Comparison of ENCODE assay signal across 9 cellular contexts in the genomic region with DNA sequence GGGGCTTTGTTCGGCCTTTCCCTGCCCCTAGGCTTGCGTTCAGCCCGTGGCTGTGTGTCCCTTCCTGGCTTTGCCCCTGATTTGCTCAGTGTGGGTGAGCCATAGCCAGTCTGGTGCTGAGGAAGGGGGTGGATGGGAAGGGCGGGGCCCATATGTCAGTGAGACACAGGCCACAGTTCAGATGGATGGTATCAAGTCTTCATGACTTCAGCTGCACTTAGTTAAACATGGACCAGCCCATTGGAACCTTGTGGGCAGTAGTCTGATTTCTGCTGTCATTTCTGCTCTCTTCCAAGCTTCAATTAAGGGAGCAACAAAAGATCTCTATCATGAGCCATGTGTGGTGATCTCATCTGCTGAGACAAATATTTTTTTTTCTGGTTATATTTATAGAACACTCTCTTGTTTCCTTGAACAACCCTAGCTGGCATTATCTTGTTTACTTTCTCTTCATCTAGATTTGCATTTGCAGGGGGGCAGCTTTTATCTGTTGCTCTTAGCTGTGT. TPM values are rescaled to one million over a fixed set of nuclear protein-coding genes. Genes with fewer than 3 reads are reported as not detected.
DNase-seq lines count a peak whose midpoint lies in the region; ATAC-seq, FAIRE-seq and TF ChIP-seq lines count a peak whose summit lies in the region.
"Had no signal": no experiment of that assay in that cellular context is flagged by ENCODE, and none has a peak within 500 bp of the region (broad histone marks: within the 10 kb centered on the region; RNA-seq: fewer than 3 reads in every experiment).

No MANE protein-coding gene starts in this region.

- ATAC-seq in K562 (peak; percentile 72), HepG2 (peak; percentile 90), T-cell (replicated peaks in 1 of 4) (no peak)

- H3K9me3 Mint-ChIP-seq in nephron progenitor cell: peaks cover 16% of the 10 kb centered on the region
- no peaks in the 10 kb centered on the region for H3K9me3 Mint-ChIP-seq in activated T-cell treated with anti-CD3 and anti-CD28 coated beads, Interleukin-2, amount 50 U/mL, for 24 hours
- no peaks in the 10 kb centered on the region for H3K9me3 Mint-ChIP-seq in T-cell

- H3K27ac Mint-ChIP-seq in nephron progenitor cell (no peak overlapping the region), T-cell (peak overlapping the region in 1 of 2 donors; percentile 28)
- no peak overlapping the region for H3K27ac Mint-ChIP-seq in activated T-cell treated with anti-CD3 and anti-CD28 coated beads, Interleukin-2, amount 50 U/mL, for 24 hours

- intact Hi-C loops in K562 (cut with micrococcal nuclease) (no loop called here), HepG2 (cut with micrococcal nuclease; ENCODE audit: unreplicated experiment) (no loop called here)

- no peaks in the 10 kb centered on the region for H3K9me1 ChIP-seq in K562 (ENCODE audit: control insufficient read depth, insufficient read depth, low read length)

- 10% methylated on average over 4 of the region's 4 CpGs for WGBS in K562 (ENCODE audit: insufficient coverage, low coverage, missing lambda C conversion rate)
- 0% methylated on average over 4 of the region's 4 CpGs for WGBS in HepG2 (ENCODE audit: low lambda C conversion rate)
- WGBS in urinary bladder: 53% methylated on average over 4 of the region's 4 CpGs

- no peak for TF ChIP-seq POLR2A in K562 (conservative IDR thresholded peaks at IDR 0.05)
- no peak for TF ChIP-seq POLR2A in HepG2 (IDR thresholded peaks at IDR 0.05; ENCODE audit: insufficient read depth in 1 of 2, low read depth in 2 of 2, low read length in 2 of 2)

- no peaks in the 10 kb centered on the region for H3K27me3 ChIP-seq in KMS-11 (ENCODE audit: insufficient read depth, low read depth)
- H3K27me3 ChIP-seq in K562 (ENCODE audit: control insufficient read depth in 2 of 2, insufficient read depth in 2 of 2, low read length in 2 of 2): peaks cover 12 to 15% of the 10 kb centered on the region in 2 experiments; a peak in 4 of 5 replicates
- no peaks in the 10 kb centered on the region for H3K27me3 ChIP-seq in HepG2 (ENCODE audit: control insufficient read depth in 1 of 2, insufficient read depth in 2 of 2, low read length in 2 of 2)

- H3K4me3 Mint-ChIP-seq in nephron progenitor cell: no peak overlapping the region
- no peak overlapping the region for H3K4me3 Mint-ChIP-seq in activated T-cell treated with anti-CD3 and anti-CD28 coated beads, Interleukin-2, amount 50 U/mL, for 24 hours
- H3K4me3 Mint-ChIP-seq in T-cell: no peak overlapping the region

- H3K36me3 Mint-ChIP-seq in nephron progenitor cell (ENCODE audit: low read depth) (no peaks in the 10 kb centered on the region), T-cell (no peaks in the 10 kb centered on the region)
- H3K36me3 Mint-ChIP-seq in activated T-cell treated with anti-CD3 and anti-CD28 coated beads, Interleukin-2, amount 50 U/mL, for 24 hours (ENCODE audit: low read depth): no peaks in the 10 kb centered on the region

- H3K4me1 ChIP-seq in KMS-11 (ENCODE audit: low read depth, poor library complexity, severe bottlenecking) (peaks cover 73% of the 10 kb centered on the region), K562 (replicated peaks in 1 of 2; ENCODE audit: control insufficient read depth in 2 of 2, insufficient read depth in 2 of 2, low read length in 2 of 2) (peaks cover 11 to 16% of the 10 kb centered on the region in 2 experiments; a peak in 4 of 5 replicates), HepG2 (ENCODE audit: insufficient read depth, low read length) (peaks cover 72% of the 10 kb centered on the region), urinary bladder (ENCODE audit: insufficient read depth) (no peaks in the 10 kb centered on the region)

- H3K9me3 ChIP-seq in K562 (replicated peaks; ENCODE audit: control insufficient read depth, insufficient read depth, low read depth, low read length) (no peaks in the 10 kb centered on the region), HepG2 (ENCODE audit: low read length) (no peaks in the 10 kb centered on the region)

- in situ Hi-C loops in K562 (cut with MboI) (no loop called here), HepG2 (cut with HindIII; ENCODE audit: extremely low pct_ligation_motif_present, low pct_unique_long_range_greater_than_20kb) (no loop called here)

- TF ChIP-seq EP300 in K562 (IDR thresholded peaks at IDR 0.05; ENCODE audit: low read length) (no peak), HepG2 (IDR thresholded peaks at IDR 0.05; ENCODE audit: low read depth in 2 of 2, low read length in 2 of 2) (no peak), HepG2 (CRISPR knock-in tag; IDR thresholded peaks at IDR 0.05; ENCODE audit: borderline replicate concordance) (no peak)

- peaks cover 19% of the 10 kb centered on the region for H3K4me1 Mint-ChIP-seq in nephron progenitor cell
- peaks cover 4% of the 10 kb centered on the region for H3K4me1 Mint-ChIP-seq in activated T-cell treated with anti-CD3 and anti-CD28 coated beads, Interleukin-2, amount 50 U/mL, for 24 hours (ENCODE audit: low read depth)
- H3K4me1 Mint-ChIP-seq in T-cell: peaks cover 0 to 5% (median 0%) of the 10 kb centered on the region in 3 donors

- DNase-seq in COLO668 (lab: John Stamatoyannopoulos, UW; ENCODE audit: unreplicated experiment) (peak; percentile 67), K562 (ENCODE audit: extremely low read depth in 1 of 4, low spot score in 3 of 4) (peak in 2 of 4 experiments; percentile 31 to 45), HepG2 (ENCODE audit: low spot score) (peak; percentile 77), nephron progenitor cell (no peak), T-cell (no peak)
- no peak for DNase-seq in activated T-cell treated with anti-CD3 and anti-CD28 coated beads, Interleukin-2, amount 50 U/mL, for 24 hours

- peak overlapping the region; percentile 96 for H3K4me2 ChIP-seq in KMS-11
- H3K4me2 ChIP-seq in K562 (ENCODE audit: insufficient read depth, low read length): peak overlapping the region; percentile 9; the same call in 1 of the 2 replicates
- H3K4me2 ChIP-seq in HepG2 (ENCODE audit: low read depth, low read length): peak overlapping the region; percentile 70

- no peak for TF ChIP-seq RAD21 in K562 (CRISPR knock-in tag; conservative IDR thresholded peaks at IDR 0.05 in 1 of 2, IDR thresholded peaks at IDR 0.05 in 1 of 2)
- TF ChIP-seq RAD21 in HepG2 (CRISPR knock-in tag; IDR thresholded peaks at IDR 0.05): no peak

- H3K4me3 ChIP-seq in KMS-11 (IDR thresholded peaks at IDR 0.05; ENCODE audit: insufficient read depth, low read depth, low read length): no peak overlapping the region
- H3K4me3 ChIP-seq in K562: no peak overlapping the region
- peak overlapping the region in 1 of 3 experiments; percentile 54; a peak in 2 of 6 replicates for H3K4me3 ChIP-seq in HepG2 (replicated peaks in 1 of 3; ENCODE audit: insufficient read depth in 1 of 3, low read depth in 2 of 3, low read length in 3 of 3)
- no peak overlapping the region for H3K4me3 ChIP-seq in urinary bladder (ENCODE audit: low read depth, low read length)

- peak overlapping the region; percentile 45 for H2AFZ ChIP-seq in KMS-11 (ENCODE audit: low read depth)
- peak overlapping the region; percentile 2; the same call in 1 of the 2 replicates for H2AFZ ChIP-seq in K562 (ENCODE audit: low read depth, low read length)
- H2AFZ ChIP-seq in HepG2 (ENCODE audit: low read length): no peak overlapping the region

- BruUV-seq in K562 (replicated peaks; lab: Mats Ljungman, UMichigan) (no TSS peak), HepG2 (replicated peaks; lab: Mats Ljungman, UMichigan) (no TSS peak)

- CTCF ChIA-PET in K562 (lab: Yijun Ruan, JAX; ENCODE audit: low intra/inter-chr PET ratio): no interaction called here
- CTCF ChIA-PET in HepG2 (lab: Yijun Ruan, JAX; ENCODE audit: low intra/inter-chr PET ratio, low total read pairs): no interaction called here
- CTCF ChIA-PET in T-cell (lab: Charles Lee): interaction anchor here in 1 of 2 donors (0.6 kb wide), 1 partner anchor 137 kb away, joined by 3 read pairs; no protein-coding TSS in a partner anchor

- H3K27ac ChIP-seq in KMS-11 (peak overlapping the region; percentile 85), K562 (ENCODE audit: extremely low read depth, low read depth, low read length) (no peak overlapping the region), HepG2 (ENCODE audit: extremely low read length, insufficient read depth, low read length) (peak overlapping the region; percentile 6), urinary bladder (ENCODE audit: low read depth) (peak overlapping the region; percentile 79)

- H4K20me1 ChIP-seq in KMS-11 (ENCODE audit: insufficient read depth) (no peaks in the 10 kb centered on the region), K562 (replicated peaks; ENCODE audit: control insufficient read depth, insufficient read depth, low read length) (no peaks in the 10 kb centered on the region), HepG2 (ENCODE audit: insufficient read depth, low read length) (no peaks in the 10 kb centered on the region)

- peak overlapping the region; percentile 49; the same call in 1 of the 2 replicates for H3K9ac ChIP-seq in KMS-11
- peak overlapping the region in 1 of 2 experiments; percentile 57; a peak in 1 of 4 replicates for H3K9ac ChIP-seq in K562 (ENCODE audit: insufficient read depth in 1 of 2, low read depth in 2 of 2, low read length in 2 of 2)
- H3K9ac ChIP-seq in HepG2 (ENCODE audit: insufficient read depth, low read depth, low read length): peak overlapping the region; percentile 44

- H3K36me3 ChIP-seq in KMS-11 (ENCODE audit: insufficient read depth): no peaks in the 10 kb centered on the region
- no peaks in the 10 kb centered on the region for H3K36me3 ChIP-seq in K562 (ENCODE audit: control insufficient read depth, insufficient read depth, low read length)
- H3K36me3 ChIP-seq in HepG2 (replicated peaks in 1 of 2; ENCODE audit: control insufficient read depth in 1 of 2, insufficient read depth in 2 of 2, low read length in 2 of 2): no peaks in the 10 kb centered on the region
- H3K36me3 ChIP-seq in urinary bladder (ENCODE audit: insufficient read depth): no peaks in the 10 kb centered on the region

- peak; percentile 44 for FAIRE-seq in K562 (lab: Jason Lieb, UNC)
- FAIRE-seq in HepG2 (lab: Jason Lieb, UNC): peak; percentile 90
- FAIRE-seq: endometrium had no signal

- TF ChIP-seq CTCF in KMS-11 (conservative IDR thresholded peaks at IDR 0.05; ENCODE audit: low read depth, low read length) (no peak), K562 (IDR thresholded peaks at IDR 0.05 in 2 of 3, conservative IDR thresholded peaks at IDR 0.05 in 1 of 3; ENCODE audit: insufficient read depth in 2 of 3, low read depth in 1 of 3, low read length in 3 of 3) (no peak), HepG2 (CRISPR knock-in tag; IDR thresholded peaks at IDR 0.05) (no peak), nephron progenitor cell (IDR thresholded peaks at IDR 0.05) (no peak)

- POLR2A ChIA-PET in K562 (lab: Yijun Ruan, JAX): interaction anchor here (0.5 to 1.8 kb wide), 9 partner anchors 12 to 1391 kb away, joined by 3 to 11 read pairs (median 3); a partner anchor contains a TSS
- POLR2A ChIA-PET in HepG2 (lab: Yijun Ruan, JAX): interaction anchor here (0.8 to 3.2 kb wide), 9 partner anchors 9 to 417 kb away, joined by 3 to 42 read pairs (median 6); a partner anchor contains a TSS
- POLR2A ChIA-PET in T-cell (lab: Charles Lee): no interaction called here

- H3K27me3 Mint-ChIP-seq in nephron progenitor cell (ENCODE audit: low read depth, poor library complexity): peaks cover 25% of the 10 kb centered on the region
- H3K27me3 Mint-ChIP-seq in activated T-cell treated with anti-CD3 and anti-CD28 coated beads, Interleukin-2, amount 50 U/mL, for 24 hours: peaks cover 2% of the 10 kb centered on the region
- peaks cover 2 to 5% of the 10 kb centered on the region in 2 donors for H3K27me3 Mint-ChIP-seq in T-cell

- H3K79me2 ChIP-seq in KMS-11 (ENCODE audit: insufficient read depth, low read depth) (no peaks in the 10 kb centered on the region), K562 (ENCODE audit: control insufficient read depth, insufficient read depth, low read length) (no peaks in the 10 kb centered on the region), HepG2 (ENCODE audit: insufficient read depth, low read length) (no peaks in the 10 kb centered on the region)

RNA-seq across cellular contexts. Expression of a gene that starts 21.6 kb away (rescaled TPM):
- total RNA-seq in K562 (2011; cell fraction: chromatin; rRNA removed; ENCODE audit: low replicate concordance): 19.0 and 32.2 TPM in 2 replicates
- total RNA-seq in K562 (2011; cell fraction: nucleolus; rRNA removed): 21.4 and 24.3 TPM in 2 replicates
- 22.4 and 37.3 TPM in 2 replicates for total RNA-seq in K562 (2011; cell fraction: nucleoplasm; rRNA removed)
- 17.4 and 23.3 TPM in 2 replicates for total RNA-seq in K562 (2014; rRNA removed)
- total RNA-seq in K562 (2014; rRNA removed; fragmentation: Illumina TruSeq; extraction: Trizol): 14.4 and 15.6 TPM in 2 replicates
- total RNA-seq in K562 (2015; rRNA removed; fragmentation: Illumina TruSeq; extraction: Trizol): 12.6 and 13.3 TPM in 2 replicates
- 35.8 and 39.6 TPM in 2 replicates for total RNA-seq in K562 (2021)
- polyA plus RNA-seq in K562 (2011; rRNA removed): 19.0 and 21.9 TPM in 2 replicates
- 21.6 and 31.5 TPM in 2 replicates for polyA plus RNA-seq in K562 (2011; cell fraction: cytosol; rRNA removed)
- 17.8 and 23.4 TPM in 2 replicates for polyA plus RNA-seq in K562 (2011; cell fraction: nucleus; rRNA removed)
- polyA plus RNA-seq in K562 (2012): 18.4 and 21.4 TPM in 2 replicates
- polyA plus RNA-seq in K562 (2014; fragmentation: Illumina TruSeq; extraction: Trizol): 20.5 and 21.0 TPM in 2 replicates
- polyA plus RNA-seq in K562 (2014; fragmentation: Nextera tagmentation; extraction: Ambion mirVana): under 1 TPM; 0.35 to 0.72 TPM
- 19.5 and 23.1 TPM in 2 replicates for polyA plus RNA-seq in K562 (2014; rRNA removed)
- polyA minus RNA-seq in K562 (2011; rRNA and poly(A)+ RNA removed): 14.3 and 21.6 TPM in 2 replicates
- polyA minus RNA-seq in K562 (2011; cell fraction: cytosol; rRNA and poly(A)+ RNA removed): 12.3 and 19.2 TPM in 2 replicates
- polyA minus RNA-seq in K562 (2011; cell fraction: nucleus; rRNA and poly(A)+ RNA removed): 8.6 and 12.6 TPM in 2 replicates
- 25.1 and 30.6 TPM in 2 replicates for total RNA-seq in HepG2 (2016; rRNA removed; fragmentation: Illumina TruSeq; extraction: Trizol)
- 3.6 and 6.1 TPM in 2 replicates for total RNA-seq in HepG2 (2016; cell fraction: cytosol; rRNA removed; fragmentation: Illumina TruSeq; extraction: Trizol; ENCODE audit: low read depth)
- 26.6 and 27.5 TPM in 2 replicates for total RNA-seq in HepG2 (2016; cell fraction: insoluble cytoplasmic fraction; rRNA removed; fragmentation: Illumina TruSeq; extraction: Trizol)
- 23.5 and 27.1 TPM in 2 replicates for total RNA-seq in HepG2 (2016; cell fraction: membrane; rRNA removed; fragmentation: Illumina TruSeq; extraction: Trizol)
- 13.8 and 17.8 TPM in 2 replicates for total RNA-seq in HepG2 (2016; cell fraction: nucleus; rRNA removed; fragmentation: Illumina TruSeq; extraction: Trizol)
- polyA plus RNA-seq in HepG2 (2011; rRNA removed): 10.6 and 15.4 TPM in 2 replicates
- 12.4 and 12.5 TPM in 2 replicates for polyA plus RNA-seq in HepG2 (2011; cell fraction: cytosol; rRNA removed)
- polyA plus RNA-seq in HepG2 (2011; cell fraction: nucleus; rRNA removed): 13.5 and 14.8 TPM in 2 replicates
- polyA plus RNA-seq in HepG2 (2012): 13.4 and 14.4 TPM in 2 replicates
- 4.6 and 6.3 TPM in 2 replicates for polyA plus RNA-seq in HepG2 (2016; cell fraction: cytosol; fragmentation: Illumina TruSeq; extraction: Trizol; ENCODE audit: low read depth)
- polyA plus RNA-seq in HepG2 (2016; cell fraction: insoluble cytoplasmic fraction; fragmentation: Illumina TruSeq; extraction: Trizol; ENCODE audit: low read depth): 25.9 and 26.3 TPM in 2 replicates
- polyA plus RNA-seq in HepG2 (2016; cell fraction: membrane; fragmentation: Illumina TruSeq; extraction: Trizol; ENCODE audit: low read depth): 15.8 and 17.3 TPM in 2 replicates
- polyA plus RNA-seq in HepG2 (2016; cell fraction: nucleus; fragmentation: Illumina TruSeq; extraction: Trizol; ENCODE audit: insufficient read depth, low read depth): 17.9 and 18.6 TPM in 2 replicates
- polyA minus RNA-seq in HepG2 (2011; rRNA and poly(A)+ RNA removed; ENCODE audit: low replicate concordance): 35.9 and 42.8 TPM in 2 replicates
- polyA minus RNA-seq in HepG2 (2011; cell fraction: cytosol; rRNA and poly(A)+ RNA removed): 9.6 and 11.4 TPM in 2 replicates
- polyA minus RNA-seq in HepG2 (2011; cell fraction: nucleus; rRNA and poly(A)+ RNA removed): 11.6 and 14.2 TPM in 2 replicates
- total RNA-seq in urinary bladder: 11.9 TPM
- 17.5 TPM for polyA plus RNA-seq in urinary bladder
- 10 to 100 TPM; 30.2 to 42.7 (median 39.8) TPM for total RNA-seq in T-cell

RNA-seq across cellular contexts. Expression of a gene that starts 31.9 kb away (rescaled TPM):
- 186 and 197 TPM in 2 replicates for total RNA-seq in K562 (2011; cell fraction: chromatin; rRNA removed; ENCODE audit: low replicate concordance)
- 71.9 and 74.6 TPM in 2 replicates for total RNA-seq in K562 (2011; cell fraction: nucleolus; rRNA removed)
- 116 and 129 TPM in 2 replicates for total RNA-seq in K562 (2011; cell fraction: nucleoplasm; rRNA removed)
- total RNA-seq in K562 (2014; rRNA removed) (9.5 and 14.0 TPM in 2 replicates), K562 (2014; rRNA removed; fragmentation: Illumina TruSeq; extraction: Trizol) (15.7 and 17.8 TPM in 2 replicates), K562 (2015; rRNA removed; fragmentation: Illumina TruSeq; extraction: Trizol) (9.3 and 10.3 TPM in 2 replicates), K562 (2021) (32.1 and 36.0 TPM in 2 replicates), HepG2 (2016; rRNA removed; fragmentation: Illumina TruSeq; extraction: Trizol) (9.5 and 12.5 TPM in 2 replicates), urinary bladder (31.8 TPM), T-cell (10 to 100 TPM; 19.1 to 37.5 (median 22.3) TPM)
- polyA plus RNA-seq in K562 (2011; rRNA removed) (12.3 and 14.2 TPM in 2 replicates), K562 (2014; fragmentation: Illumina TruSeq; extraction: Trizol) (22.3 and 27.0 TPM in 2 replicates), K562 (2014; fragmentation: Nextera tagmentation; extraction: Ambion mirVana) (under 1 TPM; 0.53 to 0.56 TPM), K562 (2014; rRNA removed) (13.9 and 15.2 TPM in 2 replicates), HepG2 (2011; rRNA removed) (5.3 and 5.6 TPM in 2 replicates), urinary bladder (42.4 TPM)
- polyA plus RNA-seq in K562 (2011; cell fraction: cytosol; rRNA removed): 5.0 and 6.0 TPM in 2 replicates
- polyA plus RNA-seq in K562 (2011; cell fraction: nucleus; rRNA removed): 39.1 and 45.0 TPM in 2 replicates
- 16.9 and 18.8 TPM in 2 replicates for polyA plus RNA-seq in K562 (2012)
- polyA minus RNA-seq in K562 (2011; rRNA and poly(A)+ RNA removed): 30.0 and 32.4 TPM in 2 replicates
- polyA minus RNA-seq in K562 (2011; cell fraction: cytosol; rRNA and poly(A)+ RNA removed): 14.7 and 15.1 TPM in 2 replicates
- polyA minus RNA-seq in K562 (2011; cell fraction: nucleus; rRNA and poly(A)+ RNA removed): 25.6 and 42.9 TPM in 2 replicates
- 2.6 and 2.9 TPM in 2 replicates for total RNA-seq in HepG2 (2016; cell fraction: cytosol; rRNA removed; fragmentation: Illumina TruSeq; extraction: Trizol; ENCODE audit: low read depth)
- total RNA-seq in HepG2 (2016; cell fraction: insoluble cytoplasmic fraction; rRNA removed; fragmentation: Illumina TruSeq; extraction: Trizol): 8.6 and 11.9 TPM in 2 replicates
- total RNA-seq in HepG2 (2016; cell fraction: membrane; rRNA removed; fragmentation: Illumina TruSeq; extraction: Trizol): 4.2 and 6.1 TPM in 2 replicates
- 31.3 and 35.0 TPM in 2 replicates for total RNA-seq in HepG2 (2016; cell fraction: nucleus; rRNA removed; fragmentation: Illumina TruSeq; extraction: Trizol)
- polyA plus RNA-seq in HepG2 (2011; cell fraction: cytosol; rRNA removed): 2.5 and 3.1 TPM in 2 replicates
- polyA plus RNA-seq in HepG2 (2011; cell fraction: nucleus; rRNA removed): 32.9 and 43.0 TPM in 2 replicates
- 9.2 and 10.8 TPM in 2 replicates for polyA plus RNA-seq in HepG2 (2012)
- polyA plus RNA-seq in HepG2 (2016; cell fraction: cytosol; fragmentation: Illumina TruSeq; extraction: Trizol; ENCODE audit: low read depth): 0.59 and 1.1 TPM in 2 replicates
- 3.5 and 3.6 TPM in 2 replicates for polyA plus RNA-seq in HepG2 (2016; cell fraction: insoluble cytoplasmic fraction; fragmentation: Illumina TruSeq; extraction: Trizol; ENCODE audit: low read depth)
- polyA plus RNA-seq in HepG2 (2016; cell fraction: membrane; fragmentation: Illumina TruSeq; extraction: Trizol; ENCODE audit: low read depth): 0.53 and 1.1 TPM in 2 replicates
- 34.4 and 36.4 TPM in 2 replicates for polyA plus RNA-seq in HepG2 (2016; cell fraction: nucleus; fragmentation: Illumina TruSeq; extraction: Trizol; ENCODE audit: insufficient read depth, low read depth)
- 12.7 and 28.5 TPM in 2 replicates for polyA minus RNA-seq in HepG2 (2011; rRNA and poly(A)+ RNA removed; ENCODE audit: low replicate concordance)
- polyA minus RNA-seq in HepG2 (2011; cell fraction: cytosol; rRNA and poly(A)+ RNA removed): 3.7 and 4.4 TPM in 2 replicates
- 28.5 and 33.0 TPM in 2 replicates for polyA minus RNA-seq in HepG2 (2011; cell fraction: nucleus; rRNA and poly(A)+ RNA removed)

RNA-seq across cellular contexts. Expression of a gene that starts 54.4 kb away (rescaled TPM):
- 1.1 and 2.5 TPM in 2 replicates for total RNA-seq in K562 (2011; cell fraction: chromatin; rRNA removed; ENCODE audit: low replicate concordance)
- total RNA-seq in K562 (2011; cell fraction: nucleolus; rRNA removed): 0.79 and 1.7 TPM in 2 replicates
- 1.1 and 1.3 TPM in 2 replicates for total RNA-seq in K562 (2011; cell fraction: nucleoplasm; rRNA removed)
- total RNA-seq in K562 (2014; rRNA removed): 0.73 and 0.78 TPM in 2 replicates
- total RNA-seq in K562 (2014; rRNA removed; fragmentation: Illumina TruSeq; extraction: Trizol): 0.48 and 0.65 TPM in 2 replicates
- total RNA-seq in K562 (2015; rRNA removed; fragmentation: Illumina TruSeq; extraction: Trizol): 0.53 and 0.76 TPM in 2 replicates
- total RNA-seq in K562 (2021): 1.0 and 1.4 TPM in 2 replicates
- 0.65 and 1.2 TPM in 2 replicates for polyA plus RNA-seq in K562 (2011; rRNA removed)
- 1.0 and 2.3 TPM in 2 replicates for polyA plus RNA-seq in K562 (2011; cell fraction: cytosol; rRNA removed)
- polyA plus RNA-seq in K562 (2011; cell fraction: nucleus; rRNA removed): 2.6 and 3.3 TPM in 2 replicates
- polyA plus RNA-seq in K562 (2012): 0.13 and 0.28 TPM in 2 replicates
- polyA plus RNA-seq in K562 (2014; fragmentation: Illumina TruSeq; extraction: Trizol): 0.86 and 1.1 TPM in 2 replicates
- under 1 TPM; 0.07 to 0.28 TPM for polyA plus RNA-seq in K562 (2014; fragmentation: Nextera tagmentation; extraction: Ambion mirVana)
- polyA plus RNA-seq in K562 (2014; rRNA removed): 0.60 and 1.3 TPM in 2 replicates
- 0.51 and 0.56 TPM in 2 replicates for polyA minus RNA-seq in K562 (2011; rRNA and poly(A)+ RNA removed)
- 0.91 TPM in 1 of 2 replicates, not detected in the other for polyA minus RNA-seq in K562 (2011; cell fraction: cytosol; rRNA and poly(A)+ RNA removed)
- polyA minus RNA-seq in K562 (2011; cell fraction: nucleus; rRNA and poly(A)+ RNA removed): 0.11 and 0.40 TPM in 2 replicates
- total RNA-seq in HepG2 (2016; rRNA removed; fragmentation: Illumina TruSeq; extraction: Trizol): 0.17 and 0.35 TPM in 2 replicates
- total RNA-seq in HepG2 (2016; cell fraction: cytosol; rRNA removed; fragmentation: Illumina TruSeq; extraction: Trizol; ENCODE audit: low read depth): 0.62 and 0.91 TPM in 2 replicates
- total RNA-seq in HepG2 (2016; cell fraction: insoluble cytoplasmic fraction; rRNA removed; fragmentation: Illumina TruSeq; extraction: Trizol): 0.09 and 0.39 TPM in 2 replicates
- 0.62 and 0.79 TPM in 2 replicates for total RNA-seq in HepG2 (2016; cell fraction: membrane; rRNA removed; fragmentation: Illumina TruSeq; extraction: Trizol)
- total RNA-seq in HepG2 (2016; cell fraction: nucleus; rRNA removed; fragmentation: Illumina TruSeq; extraction: Trizol): 0.34 and 0.53 TPM in 2 replicates
- 0.69 and 0.80 TPM in 2 replicates for polyA plus RNA-seq in HepG2 (2011; rRNA removed)
- polyA plus RNA-seq in HepG2 (2011; cell fraction: cytosol; rRNA removed): 0.56 and 0.67 TPM in 2 replicates
- 1.7 and 1.8 TPM in 2 replicates for polyA plus RNA-seq in HepG2 (2011; cell fraction: nucleus; rRNA removed)
- polyA plus RNA-seq in HepG2 (2012): 0.86 and 1.1 TPM in 2 replicates
- polyA plus RNA-seq in HepG2 (2016; cell fraction: cytosol; fragmentation: Illumina TruSeq; extraction: Trizol; ENCODE audit: low read depth): 0.73 and 0.76 TPM in 2 replicates
- 0.26 and 0.31 TPM in 2 replicates for polyA plus RNA-seq in HepG2 (2016; cell fraction: insoluble cytoplasmic fraction; fragmentation: Illumina TruSeq; extraction: Trizol; ENCODE audit: low read depth)
- 0.96 and 1.0 TPM in 2 replicates for polyA plus RNA-seq in HepG2 (2016; cell fraction: membrane; fragmentation: Illumina TruSeq; extraction: Trizol; ENCODE audit: low read depth)
- 0.85 and 1.3 TPM in 2 replicates for polyA plus RNA-seq in HepG2 (2016; cell fraction: nucleus; fragmentation: Illumina TruSeq; extraction: Trizol; ENCODE audit: insufficient read depth, low read depth)
- polyA minus RNA-seq in HepG2 (2011; rRNA and poly(A)+ RNA removed; ENCODE audit: low replicate concordance): 0.52 and 4.5 TPM in 2 replicates
- not detected in 2 replicates for polyA minus RNA-seq in HepG2 (2011; cell fraction: cytosol; rRNA and poly(A)+ RNA removed)
- 0.50 and 0.90 TPM in 2 replicates for polyA minus RNA-seq in HepG2 (2011; cell fraction: nucleus; rRNA and poly(A)+ RNA removed)
- total RNA-seq in urinary bladder: 1.5 TPM
- polyA plus RNA-seq in urinary bladder: 4.5 TPM
- 1 to 10 TPM; 1.5 to 3.3 (median 2.6) TPM for total RNA-seq in T-cell

Comparison
In these comparisons a context has a peak if more than half of its experiments do, and no peak if none do; other contexts are left out.
1. DNase-seq: peak in COLO668 (single experiment) and HepG2 (single experiment); none in nephron progenitor cell (single experiment), activated T-cell treated with anti-CD3 and anti-CD28 coated beads, Interleukin-2, amount 50 U/mL, for 24 hours (single experiment) and T-cell (0 of 34).
2. H3K4me2 ChIP-seq: peak in every context shown above with its lines; median percentile 96 in KMS-11; 70 in HepG2; 9 in K562.
3. ATAC-seq: peak in K562 (single experiment) and HepG2 (single experiment); none in T-cell (0 of 4).
4. POLR2A ChIA-PET loops: an anchor here in K562 (0.5 to 1.8 kb wide) and HepG2 (0.8 to 3.2 kb wide); none called in T-cell.